2 cellular contexts compared by ENCODE assay signal in the genomic region with DNA sequence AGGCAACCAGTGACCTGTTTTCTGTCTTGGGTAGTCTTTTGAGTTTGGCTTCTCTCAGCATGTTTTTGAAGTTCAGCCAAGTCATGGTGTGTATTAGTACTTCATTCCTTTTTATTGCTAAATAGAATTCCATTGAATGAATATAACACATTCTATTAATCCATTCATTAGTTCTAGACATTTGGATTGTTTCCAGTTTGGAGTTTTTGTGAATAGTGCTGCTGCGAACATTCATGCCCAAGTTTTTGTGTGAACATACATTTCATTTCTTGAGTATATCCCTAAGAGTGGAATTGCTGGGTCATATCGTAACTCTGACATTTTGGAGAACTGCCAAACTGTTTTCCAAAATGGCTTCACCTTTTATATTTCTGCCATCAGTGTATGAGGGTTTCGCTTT.
TF ChIP-seq lines count a peak whose summit lies in the region.

No MANE protein-coding gene starts in this region.

TF ChIP-seq in HEK293, 187 proteins besides CTCF, POLR2A, EP300 and RAD21:
- TF ChIP-seq, protein P1, sequence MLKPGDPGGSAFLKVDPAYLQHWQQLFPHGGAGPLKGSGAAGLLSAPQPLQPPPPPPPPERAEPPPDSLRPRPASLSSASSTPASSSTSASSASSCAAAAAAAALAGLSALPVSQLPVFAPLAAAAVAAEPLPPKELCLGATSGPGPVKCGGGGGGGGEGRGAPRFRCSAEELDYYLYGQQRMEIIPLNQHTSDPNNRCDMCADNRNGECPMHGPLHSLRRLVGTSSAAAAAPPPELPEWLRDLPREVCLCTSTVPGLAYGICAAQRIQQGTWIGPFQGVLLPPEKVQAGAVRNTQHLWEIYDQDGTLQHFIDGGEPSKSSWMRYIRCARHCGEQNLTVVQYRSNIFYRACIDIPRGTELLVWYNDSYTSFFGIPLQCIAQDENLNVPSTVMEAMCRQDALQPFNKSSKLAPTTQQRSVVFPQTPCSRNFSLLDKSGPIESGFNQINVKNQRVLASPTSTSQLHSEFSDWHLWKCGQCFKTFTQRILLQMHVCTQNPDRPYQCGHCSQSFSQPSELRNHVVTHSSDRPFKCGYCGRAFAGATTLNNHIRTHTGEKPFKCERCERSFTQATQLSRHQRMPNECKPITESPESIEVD (tag by site-specific recombination; IDR thresholded peaks at IDR 0.05) = peak; percentile 21; the same call in 1 of the 2 replicates
- TF ChIP-seq ZBTB11 (tag by site-specific recombination; conservative IDR thresholded peaks at IDR 0.05; ENCODE audit: low read depth) = no peak
- TF ChIP-seq ZNF140 (tag by site-specific recombination; IDR thresholded peaks at IDR 0.05) = peak; percentile 62; the same call in 1 of the 2 replicates
- no peak for TF ChIP-seq ZNF23 (tag by site-specific recombination; IDR thresholded peaks at IDR 0.05; ENCODE audit: borderline replicate concordance)
TF ChIP-seq in HEK293: peak in this region for 2.

TF ChIP-seq in GM12878, 131 proteins besides CTCF, POLR2A, EP300 and RAD21 (continued from another document):
- TF ChIP-seq, protein P2, sequence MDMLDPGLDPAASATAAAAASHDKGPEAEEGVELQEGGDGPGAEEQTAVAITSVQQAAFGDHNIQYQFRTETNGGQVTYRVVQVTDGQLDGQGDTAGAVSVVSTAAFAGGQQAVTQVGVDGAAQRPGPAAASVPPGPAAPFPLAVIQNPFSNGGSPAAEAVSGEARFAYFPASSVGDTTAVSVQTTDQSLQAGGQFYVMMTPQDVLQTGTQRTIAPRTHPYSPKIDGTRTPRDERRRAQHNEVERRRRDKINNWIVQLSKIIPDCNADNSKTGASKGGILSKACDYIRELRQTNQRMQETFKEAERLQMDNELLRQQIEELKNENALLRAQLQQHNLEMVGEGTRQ (IDR thresholded peaks at IDR 0.05; ENCODE audit: borderline replicate concordance, low read depth, low read length) = no peak
- TF ChIP-seq CHD2 (IDR thresholded peaks at IDR 0.05; ENCODE audit: borderline replicate concordance, low read depth, low read length) (no peak), KLF5 (IDR thresholded peaks at IDR 0.05; ENCODE audit: partially characterized antibody) (no peak), TCF12 (IDR thresholded peaks at IDR 0.05; ENCODE audit: low read depth, low read length) (no peak), IKZF2 (IDR thresholded peaks at IDR 0.05) (no peak), ZNF384 (IDR thresholded peaks at IDR 0.05; ENCODE audit: borderline replicate concordance, low read depth, low read length) (no peak), JUND (IDR thresholded peaks at IDR 0.05; ENCODE audit: low read depth, low read length) (no peak)
- TF ChIP-seq, protein P3, sequence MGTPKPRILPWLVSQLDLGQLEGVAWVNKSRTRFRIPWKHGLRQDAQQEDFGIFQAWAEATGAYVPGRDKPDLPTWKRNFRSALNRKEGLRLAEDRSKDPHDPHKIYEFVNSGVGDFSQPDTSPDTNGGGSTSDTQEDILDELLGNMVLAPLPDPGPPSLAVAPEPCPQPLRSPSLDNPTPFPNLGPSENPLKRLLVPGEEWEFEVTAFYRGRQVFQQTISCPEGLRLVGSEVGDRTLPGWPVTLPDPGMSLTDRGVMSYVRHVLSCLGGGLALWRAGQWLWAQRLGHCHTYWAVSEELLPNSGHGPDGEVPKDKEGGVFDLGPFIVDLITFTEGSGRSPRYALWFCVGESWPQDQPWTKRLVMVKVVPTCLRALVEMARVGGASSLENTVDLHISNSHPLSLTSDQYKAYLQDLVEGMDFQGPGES (IDR thresholded peaks at IDR 0.05) = no peak
TF ChIP-seq in GM12878: peak in this region for 0.
